In the genomic region with DNA sequence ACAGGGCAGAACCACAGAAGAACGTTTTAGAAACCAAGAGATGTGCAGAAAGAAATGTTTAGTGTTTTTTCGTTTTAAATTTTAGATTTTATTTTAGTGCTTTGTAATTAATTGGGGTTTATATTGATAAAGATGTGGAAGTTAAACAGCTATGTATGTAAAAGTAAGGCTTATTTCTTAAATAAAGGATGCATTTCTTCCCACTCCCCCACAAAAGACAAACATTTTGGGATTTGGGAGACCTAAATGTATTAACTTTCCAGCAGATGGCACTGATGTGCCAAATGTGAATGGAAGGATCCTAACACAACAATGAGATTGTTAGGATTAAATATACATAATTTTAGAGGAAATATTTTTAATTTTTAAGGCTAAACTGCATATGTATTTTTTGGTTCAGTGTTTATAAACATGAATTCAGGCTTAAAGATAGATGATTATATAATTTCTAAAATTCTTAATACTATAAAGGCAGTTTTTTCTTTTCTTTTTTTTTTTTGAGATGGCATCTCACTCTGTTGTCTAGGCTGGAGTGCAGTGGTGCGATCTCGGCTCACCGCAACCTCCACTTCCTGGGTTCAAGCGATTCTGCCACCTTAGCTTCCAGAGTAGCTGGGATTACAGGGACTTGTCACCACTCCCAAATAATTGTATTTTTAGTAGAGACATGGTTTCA, we compare ENCODE assay signal across 9 cellular contexts. TPM values are rescaled to one million over a fixed set of nuclear protein-coding genes. Genes with fewer than 3 reads are reported as not detected.
DNase-seq lines count a peak whose midpoint lies in the region; ATAC-seq lines count a peak whose summit lies in the region.
"Had no signal": no experiment of that assay in that cellular context is flagged by ENCODE, and none has a peak within 500 bp of the region (broad histone marks: within the 10 kb centered on the region; RNA-seq: fewer than 3 reads in every experiment).

No MANE protein-coding gene starts in this region.

- no peaks in the 10 kb centered on the region for H3K9me3 Mint-ChIP-seq in activated T-cell treated with anti-CD3 and anti-CD28 coated beads, Interleukin-2, amount 50 U/mL, for 72 hours
- H3K9me3 Mint-ChIP-seq: memory B cell had no signal

- peaks cover 0 to 6% of the 10 kb centered on the region in 2 donors for H3K36me3 Mint-ChIP-seq in activated T-cell treated with anti-CD3 and anti-CD28 coated beads, Interleukin-2, amount 50 U/mL, for 72 hours (ENCODE audit: insufficient read depth in 2 of 2)

- H3K27me3 Mint-ChIP-seq in activated T-cell treated with anti-CD3 and anti-CD28 coated beads, Interleukin-2, amount 50 U/mL, for 72 hours (ENCODE audit: low read depth): no peaks in the 10 kb centered on the region
- H3K27me3 Mint-ChIP-seq: memory B cell had no signal

- H3K4me1 Mint-ChIP-seq in activated T-cell treated with anti-CD3 and anti-CD28 coated beads, Interleukin-2, amount 50 U/mL, for 72 hours (ENCODE audit: low read depth): peaks cover 26% of the 10 kb centered on the region
- H3K4me1 Mint-ChIP-seq: memory B cell had no signal

- DNase-seq in DMS53 treated with DMSO at 0.1 percent for 48 hours (lab: John Stamatoyannopoulos, UW; ENCODE audit: unreplicated experiment) (peak; percentile 20), LHCN-M2 (ENCODE audit: low read depth) (peak; percentile 38), astrocyte of the hippocampus (ENCODE audit: low read depth, low spot score) (peak; percentile 65), lung microvascular endothelial cell (ENCODE audit: low read depth in 2 of 2) (peak; percentile 56 to 72), GM19240 (ENCODE audit: insufficient read length, low spot score) (no peak), UCSD-AML1 (lab: John Stamatoyannopoulos, UW; ENCODE audit: unreplicated experiment) (no peak), NCI-H1048 (lab: John Stamatoyannopoulos, UW) (no peak)
- no peak for DNase-seq in activated T-cell treated with anti-CD3 and anti-CD28 coated beads, Interleukin-2, amount 50 U/mL, for 72 hours

- no peak overlapping the region for H3K4me3 Mint-ChIP-seq in activated T-cell treated with anti-CD3 and anti-CD28 coated beads, Interleukin-2, amount 50 U/mL, for 72 hours
- H3K4me3 Mint-ChIP-seq: memory B cell had no signal

- no peak for ATAC-seq in activated T-cell treated with anti-CD3 and anti-CD28 coated beads, Interleukin-2, amount 50 U/mL, for 72 hours (replicated peaks in 1 of 2)

- no peak overlapping the region for H3K27ac Mint-ChIP-seq in activated T-cell treated with anti-CD3 and anti-CD28 coated beads, Interleukin-2, amount 50 U/mL, for 72 hours

RNA-seq across cellular contexts. Expression of a gene that starts 12.0 kb away (rescaled TPM):
- 66.8 and 94.6 TPM in 2 replicates for total RNA-seq in LHCN-M2 (2014; rRNA removed)
- 27.9 TPM for polyA plus RNA-seq in LHCN-M2 (2012)
- total RNA-seq in lung microvascular endothelial cell: 57.5 and 80.9 TPM in 2 replicates
- total RNA-seq in activated T-cell treated with anti-CD3 and anti-CD28 coated beads, Interleukin-2, amount 50 U/mL, for 72 hours: 10 to 100 TPM; 48.9 to 49.1 TPM

RNA-seq across cellular contexts. Expression of a gene that starts 46.1 kb away (rescaled TPM):
- 0.51 TPM in 1 of 2 replicates, not detected in the other for total RNA-seq in LHCN-M2 (2014; rRNA removed)
- not detected for polyA plus RNA-seq in LHCN-M2 (2012)
- total RNA-seq in lung microvascular endothelial cell: not detected in 2 replicates
- total RNA-seq in activated T-cell treated with anti-CD3 and anti-CD28 coated beads, Interleukin-2, amount 50 U/mL, for 72 hours: not detected

Comparison
In these comparisons a context has a peak if more than half of its experiments do, and no peak if none do; other contexts are left out.
1. DNase-seq: peak in DMS53 treated with DMSO at 0.1 percent for 48 hours (single experiment), LHCN-M2 (single experiment), astrocyte of the hippocampus (single experiment) and lung microvascular endothelial cell (2 of 2); none in GM19240 (single experiment), UCSD-AML1 (single experiment), activated T-cell treated with anti-CD3 and anti-CD28 coated beads, Interleukin-2, amount 50 U/mL, for 72 hours (0 of 2) and NCI-H1048 (single experiment).